In the genomic region with DNA sequence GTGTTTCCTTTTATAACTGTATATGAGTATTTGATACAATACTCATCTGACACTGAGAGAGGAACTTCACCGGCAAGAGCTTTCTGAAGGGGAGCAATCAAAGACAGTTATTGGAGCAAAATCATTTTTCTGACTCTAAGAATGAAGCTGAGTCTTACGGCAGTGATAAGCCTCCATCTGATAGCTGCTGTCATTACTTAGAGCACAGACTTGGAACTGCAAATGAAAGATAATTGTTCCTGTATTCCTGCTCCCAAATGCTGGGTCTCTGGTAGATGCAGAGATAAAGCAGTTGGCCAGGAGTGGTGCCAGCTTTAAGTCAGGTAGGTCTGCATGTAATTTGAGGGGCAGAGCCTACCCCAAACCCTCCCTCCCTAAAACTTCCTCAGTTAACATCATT, we compare ENCODE assay signal across 30 cellular contexts.
"Had no signal": no experiment of that assay in that cellular context is flagged by ENCODE, and none has a peak within 500 bp of the region (broad histone marks: within the 10 kb centered on the region; RNA-seq: fewer than 3 reads in every experiment).

No MANE protein-coding gene starts in this region.

- H3K27ac ChIP-seq: left lung, lower lobe of right lung, neural progenitor cell, neutrophil, ovary, skin epidermis, stomach, suprapubic skin, thoracic aorta, tibial artery, upper lobe of right lung had no signal

- H3K36me3 Mint-ChIP-seq: naive thymus-derived CD8-positive, alpha-beta T cell; neural progenitor cell had no signal

- ATAC-seq: left colon; left lung; lower lobe of right lung; naive thymus-derived CD8-positive, alpha-beta T cell; right cardiac atrium; sciatic nerve; stimulated activated naive B cell treated with anti-CD40 and anti-IgM and Interleukin-4, amounts not matched to agents 10 μg/mL and 1 μg/mL and 100 μg/mL, for 72 hours; stimulated activated naive CD8-positive, alpha-beta T cell treated with anti-CD3 and anti-CD28 coated beads, Interleukin-15, Interleukin-2, amounts not matched to agents 100 U/mL and 50 U/mL, for 24 hours; upper lobe of right lung had no signal

- H3K9me3 ChIP-seq: left lung, lower lobe of right lung, neutrophil, ovary, stomach, suprapubic skin, thoracic aorta, tibial artery, upper lobe of right lung had no signal

- H3K27me3 ChIP-seq: ovary, suprapubic skin, tibial artery, upper lobe of right lung had no signal

- H3K9me3 Mint-ChIP-seq: naive thymus-derived CD8-positive, alpha-beta T cell; neural progenitor cell; stimulated activated naive B cell treated with anti-CD40 and anti-IgM and Interleukin-4, amounts not matched to agents 10 μg/mL and 1 μg/mL and 100 μg/mL, for 72 hours had no signal

- H3K27ac Mint-ChIP-seq: neural progenitor cell; progenitor cell of endocrine pancreas; stimulated activated naive B cell treated with anti-CD40 and anti-IgM and Interleukin-4, amounts not matched to agents 10 μg/mL and 1 μg/mL and 100 μg/mL, for 72 hours had no signal

- DNase-seq: head of caudate nucleus; hippocampal formation; kidney; left colon; left lung; lower lobe of right lung; mammary epithelial cell; mesenchymal stem cell; naive thymus-derived CD8-positive, alpha-beta T cell; occipital lobe; ovary; retina; right cardiac atrium; stimulated activated CD4-positive, alpha-beta T cell treated with anti-CD3 and anti-CD28 coated beads, Interleukin-12 subunit alpha, Interleukin-12 subunit beta, amount 100 ng/mL, for 4 hours; stimulated activated CD4-positive, alpha-beta T cell treated with anti-CD3 and anti-CD28 coated beads, Interleukin-15, amount 100 ng/mL, for 24 hours; stimulated activated CD4-positive, alpha-beta T cell treated with anti-CD3 and anti-CD28 coated beads, Interleukin-2, amount 100 ng/mL, for 24 hours; stimulated activated CD4-positive, alpha-beta T cell treated with anti-CD3 and anti-CD28 coated beads, Interleukin-4, amount 100 ng/mL, for 1 hour; stimulated activated naive B cell treated with anti-CD40 and anti-IgM and Interleukin-4, amounts not matched to agents 10 μg/mL and 1 μg/mL and 100 μg/mL, for 72 hours; stimulated activated naive CD8-positive, alpha-beta T cell treated with anti-CD3 and anti-CD28 coated beads, Interleukin-15, Interleukin-2, amounts not matched to agents 100 U/mL and 50 U/mL, for 24 hours; stomach; tibial artery; trophoblast cell; upper lobe of right lung had no signal

- H3K9ac ChIP-seq: neural progenitor cell had no signal

- H3K4me2 ChIP-seq: neural progenitor cell had no signal

- H3K4me3 Mint-ChIP-seq: stimulated activated naive B cell treated with anti-CD40 and anti-IgM and Interleukin-4, amounts not matched to agents 10 μg/mL and 1 μg/mL and 100 μg/mL, for 72 hours had no signal

- H3K4me3 ChIP-seq: left lung, lower lobe of right lung, neural progenitor cell, ovary, skin epidermis, stomach, suprapubic skin, thoracic aorta, tibial artery, upper lobe of right lung had no signal

- H2AFZ ChIP-seq: neural progenitor cell had no signal

- H3K36me3 ChIP-seq: left lung, lower lobe of right lung, neural progenitor cell, neutrophil, ovary, stomach, suprapubic skin, thoracic aorta, tibial artery, upper lobe of right lung had no signal
